Comparison of ENCODE assay signal across 1 cellular context in genomic region chr22:19988965-19989724, GRCh38.
TF ChIP-seq lines count a peak whose summit lies in the region.

No MANE protein-coding gene starts in this region.

TF ChIP-seq in K562, 482 proteins besides CTCF, POLR2A, EP300 and RAD21 (continued from another document and continues in another):
- TF ChIP-seq DEAF1 (CRISPR knock-in tag; IDR thresholded peaks at IDR 0.05): no peak
- TF ChIP-seq EGR1 (conservative IDR thresholded peaks at IDR 0.05): peak; percentile 67
- peak; percentile 41 to 42; a peak in 1 of 4 replicates for TF ChIP-seq UBTF (IDR thresholded peaks at IDR 0.05; ENCODE audit: borderline replicate concordance in 1 of 2, low read depth in 2 of 2, low read length in 2 of 2)
- TF ChIP-seq FOXJ3 (CRISPR knock-in tag; IDR thresholded peaks at IDR 0.05): no peak
- TF ChIP-seq ZNF197 (CRISPR knock-in tag; IDR thresholded peaks at IDR 0.05; ENCODE audit: low read depth): 0 out of 2 replicates have a peak, but pooled peaks have one; percentile 52
- TF ChIP-seq LARP7 (IDR thresholded peaks at IDR 0.05): no peak
- no peak for TF ChIP-seq ZNF764 (CRISPR knock-in tag; IDR thresholded peaks at IDR 0.05; ENCODE audit: low read depth)
- TF ChIP-seq ZNF263 (CRISPR knock-in tag; IDR thresholded peaks at IDR 0.05; ENCODE audit: borderline replicate concordance): no peak
- peak; percentile 28; the same call in 1 of the 2 replicates for TF ChIP-seq BHLHE40 (IDR thresholded peaks at IDR 0.05; ENCODE audit: low read length)
- no peak for TF ChIP-seq ZNF134 (CRISPR knock-in tag; conservative IDR thresholded peaks at IDR 0.05)
- TF ChIP-seq HNRNPLL (IDR thresholded peaks at IDR 0.05; ENCODE audit: low read depth, low read length, poor library complexity, severe bottlenecking): no peak
- TF ChIP-seq THRAP3 (IDR thresholded peaks at IDR 0.05; ENCODE audit: borderline replicate concordance): no peak
- TF ChIP-seq ZNF639 (CRISPR knock-in tag; conservative IDR thresholded peaks at IDR 0.05 in 1 of 2, IDR thresholded peaks at IDR 0.05 in 1 of 2): no peak
- TF ChIP-seq NRF1 (conservative IDR thresholded peaks at IDR 0.05 in 1 of 2, IDR thresholded peaks at IDR 0.05 in 1 of 2): peak; percentile 42 to 57; a peak in 3 of 4 replicates
- TF ChIP-seq NCOR1 (IDR thresholded peaks at IDR 0.05): no peak
- TF ChIP-seq PRMT5 (CRISPR knock-in tag; IDR thresholded peaks at IDR 0.05): no peak
- TF ChIP-seq BDP1 (IDR thresholded peaks at IDR 0.05; ENCODE audit: insufficient read depth, insufficient read length): no peak
- TF ChIP-seq ETV5 (CRISPR knock-in tag; IDR thresholded peaks at IDR 0.05; ENCODE audit: low read depth): no peak
- no peak for TF ChIP-seq CBFA2T2 (conservative IDR thresholded peaks at IDR 0.05)
- no peak for TF ChIP-seq MIER1 (IDR thresholded peaks at IDR 0.05; ENCODE audit: low read depth)
- TF ChIP-seq YBX1 (IDR thresholded peaks at IDR 0.05): no peak
- TF ChIP-seq NFATC3 (IDR thresholded peaks at IDR 0.05): no peak
- TF ChIP-seq NR2C2 (CRISPR knock-in tag; IDR thresholded peaks at IDR 0.05): no peak
- TF ChIP-seq NR2C2 (tag; IDR thresholded peaks at IDR 0.05): peak; percentile 77; the same call in 1 of the 2 replicates
- peak in 1 of 2 experiments; percentile 73; a peak in 1 of 4 replicates for TF ChIP-seq KDM4B (IDR thresholded peaks at IDR 0.05; ENCODE audit: borderline replicate concordance in 2 of 2, low read depth in 1 of 2)
- peak; percentile 92 for TF ChIP-seq L3MBTL2 (IDR thresholded peaks at IDR 0.05)
- TF ChIP-seq SP1 (CRISPR knock-in tag; IDR thresholded peaks at IDR 0.05): no peak
- no peak for TF ChIP-seq HMGXB4 (CRISPR knock-in tag; IDR thresholded peaks at IDR 0.05)
- no peak for TF ChIP-seq ZNF253 (CRISPR knock-in tag; conservative IDR thresholded peaks at IDR 0.05)
- TF ChIP-seq CREBBP (IDR thresholded peaks at IDR 0.05; ENCODE audit: low read depth, low read length): no peak
- TF ChIP-seq ZBED1 (IDR thresholded peaks at IDR 0.05): no peak
- TF ChIP-seq ZNF347 (CRISPR knock-in tag; IDR thresholded peaks at IDR 0.05; ENCODE audit: low read depth): no peak
- no peak for TF ChIP-seq KLF16 (IDR thresholded peaks at IDR 0.05)
- no peak for TF ChIP-seq CBX1 (IDR thresholded peaks at IDR 0.05; ENCODE audit: low read depth)
- TF ChIP-seq GTF2B (IDR thresholded peaks at IDR 0.05; ENCODE audit: extremely low read depth, insufficient read length): no peak
- peak in 1 of 2 experiments; percentile 31 for TF ChIP-seq E2F6 (IDR thresholded peaks at IDR 0.05; ENCODE audit: borderline replicate concordance in 1 of 2, extremely low read depth in 1 of 2, insufficient read depth in 1 of 2, insufficient read length in 1 of 2, low read depth in 1 of 2, low read length in 1 of 2, poor library complexity in 1 of 2, severe bottlenecking in 1 of 2)
- TF ChIP-seq CLOCK (CRISPR knock-in tag; IDR thresholded peaks at IDR 0.05; ENCODE audit: borderline replicate concordance): no peak
- no peak for TF ChIP-seq CCNT2 (IDR thresholded peaks at IDR 0.05; ENCODE audit: borderline replicate concordance, extremely low read depth, insufficient read length, low read depth, low read length)
- TF ChIP-seq ZC3H4 (CRISPR knock-in tag; IDR thresholded peaks at IDR 0.05; ENCODE audit: borderline replicate concordance): no peak
- peak; percentile 49 for TF ChIP-seq PRDM10 (IDR thresholded peaks at IDR 0.05; ENCODE audit: partially characterized antibody)
- TF ChIP-seq TEAD1 (CRISPR knock-in tag; IDR thresholded peaks at IDR 0.05): 0 out of 4 replicates have a peak, but pooled peaks of 1 of the 2 experiments have one; percentile 21
- TF ChIP-seq WHSC1 (IDR thresholded peaks at IDR 0.05; ENCODE audit: low read length): peak; percentile 61
- TF ChIP-seq ZKSCAN3 (CRISPR knock-in tag; IDR thresholded peaks at IDR 0.05): no peak
- TF ChIP-seq PKNOX1 (IDR thresholded peaks at IDR 0.05): no peak; the same call in 1 of the 2 replicates
- TF ChIP-seq SMARCE1 (IDR thresholded peaks at IDR 0.05): 0 out of 2 replicates have a peak, but pooled peaks have one; percentile 35
- no peak; a peak in 1 of 4 replicates for TF ChIP-seq HDAC1 (IDR thresholded peaks at IDR 0.05)
- TF ChIP-seq ELF2 (CRISPR knock-in tag; IDR thresholded peaks at IDR 0.05): peak; percentile 22; the same call in 1 of the 2 replicates
- peak; percentile 70; the same call in 1 of the 2 replicates for TF ChIP-seq HDAC8 (tag; IDR thresholded peaks at IDR 0.05)
- TF ChIP-seq ZNF165 (CRISPR knock-in tag; IDR thresholded peaks at IDR 0.05; ENCODE audit: borderline replicate concordance): peak; percentile 82; the same call in 1 of the 2 replicates
- TF ChIP-seq BCL6 (CRISPR knock-in tag; IDR thresholded peaks at IDR 0.05): no peak
- TF ChIP-seq IRF9 (tag; IDR thresholded peaks at IDR 0.05): no peak
- TF ChIP-seq MAFF (IDR thresholded peaks at IDR 0.05; ENCODE audit: low read length): no peak
